Comparison of ENCODE assay signal across 8 cellular contexts in genomic region chr19:920051-920857, GRCh38. TPM values are rescaled to one million over a fixed set of nuclear protein-coding genes. Genes with fewer than 3 reads are reported as not detected.
DNase-seq lines count a peak whose midpoint lies in the region; ATAC-seq and TF ChIP-seq lines count a peak whose summit lies in the region.

No MANE protein-coding gene starts in this region.

- no peaks in the 10 kb centered on the region for H3K36me3 Mint-ChIP-seq in activated CD8-positive, alpha-beta T cell treated with anti-CD3 and anti-CD28 coated beads, Interleukin-2, amount 10 ng/mL, durations not matched to agents 7 days and 5 days (ENCODE audit: low read depth)

- no peaks in the 10 kb centered on the region for H3K9me3 Mint-ChIP-seq in activated CD8-positive, alpha-beta T cell treated with anti-CD3 and anti-CD28 coated beads, Interleukin-2, amount 10 ng/mL, durations not matched to agents 7 days and 5 days (ENCODE audit: insufficient read depth)

- no peak for TF ChIP-seq CTCF in GM10266 (IDR thresholded peaks at IDR 0.05; ENCODE audit: control insufficient read depth, insufficient read depth, low read depth, missing control alignments)

- peak; percentile 85 for DNase-seq in GM10266 (ENCODE audit: extremely low spot score)
- DNase-seq in NCI-H1105 (lab: John Stamatoyannopoulos, UW), result peak; percentile 77
- peak; percentile 67 for DNase-seq in activated CD8-positive, alpha-beta T cell treated with anti-CD3 and anti-CD28 coated beads, Interleukin-2, amount 10 ng/mL, durations not matched to agents 7 days and 5 days
- peak; percentile 52 to 55 for DNase-seq in stimulated activated CD4-positive, alpha-beta T cell treated with anti-CD3 and anti-CD28 coated beads, Interleukin-4, amount 100 ng/mL, for 48 hours (ENCODE audit: low read depth in 2 of 2)

- H3K27ac Mint-ChIP-seq in activated CD8-positive, alpha-beta T cell treated with anti-CD3 and anti-CD28 coated beads, Interleukin-2, amount 10 ng/mL, durations not matched to agents 7 days and 5 days, result peak overlapping the region; percentile 43

- CTCF ChIA-PET in activated CD8-positive, alpha-beta T cell treated with anti-CD3 and anti-CD28 coated beads, Interleukin-2, amount 10 ng/mL, durations not matched to agents 7 days and 5 days (lab: Charles Lee), result interaction anchor here (0.9 to 6.7 kb wide), 7 partner anchors 27 to 151 kb away, joined by 3 to 125 read pairs (median 4); partner anchors contain the start of genes MED16, RNU6-2, RNU6-9 and WDR18

- H3K4me3 Mint-ChIP-seq in activated CD8-positive, alpha-beta T cell treated with anti-CD3 and anti-CD28 coated beads, Interleukin-2, amount 10 ng/mL, durations not matched to agents 7 days and 5 days, result peak overlapping the region; percentile 66

- ATAC-seq in activated CD8-positive, alpha-beta T cell treated with anti-CD3 and anti-CD28 coated beads, Interleukin-2, amount 10 ng/mL, durations not matched to agents 7 days and 5 days, result peak; percentile 38
- ATAC-seq in esophagus mucosa, result peak; percentile 13
- ATAC-seq in HG02852 (IDR thresholded peaks at IDR 0.05; ENCODE audit: unreplicated experiment), result no peak
- ATAC-seq in GM21447 (IDR thresholded peaks at IDR 0.05; ENCODE audit: unreplicated experiment), result no peak
- no peak for ATAC-seq in HG02678 (IDR thresholded peaks at IDR 0.05; ENCODE audit: unreplicated experiment)

- POLR2A ChIA-PET in activated CD8-positive, alpha-beta T cell treated with anti-CD3 and anti-CD28 coated beads, Interleukin-2, amount 10 ng/mL, durations not matched to agents 7 days and 5 days (lab: Charles Lee), result interaction anchor here (0.6 to 1.5 kb wide), 4 partner anchors 57 to 147 kb away, joined by 3 to 6 read pairs (median 4); partner anchors contain the start of gene WDR18

- H3K4me1 Mint-ChIP-seq in activated CD8-positive, alpha-beta T cell treated with anti-CD3 and anti-CD28 coated beads, Interleukin-2, amount 10 ng/mL, durations not matched to agents 7 days and 5 days (ENCODE audit: low read depth), result peaks cover 26% of the 10 kb centered on the region

- peaks cover 6% of the 10 kb centered on the region for H3K27me3 Mint-ChIP-seq in activated CD8-positive, alpha-beta T cell treated with anti-CD3 and anti-CD28 coated beads, Interleukin-2, amount 10 ng/mL, durations not matched to agents 7 days and 5 days (ENCODE audit: low read depth)

RNA-seq across cellular contexts. Expression of gene KISS1R, which starts 3.1 kb away (rescaled TPM):
- 1 to 10 TPM in 1 of 2 experiments, under 1 TPM in 1; 0.55 to 1.1 TPM for total RNA-seq in activated CD8-positive, alpha-beta T cell treated with anti-CD3 and anti-CD28 coated beads, Interleukin-2, amount 10 ng/mL, durations not matched to agents 7 days and 5 days
- total RNA-seq in esophagus mucosa, result not detected

RNA-seq across cellular contexts. Expression of gene ARID3A, which starts 5.6 kb away (rescaled TPM):
- total RNA-seq in activated CD8-positive, alpha-beta T cell treated with anti-CD3 and anti-CD28 coated beads, Interleukin-2, amount 10 ng/mL, durations not matched to agents 7 days and 5 days, result 10 to 100 TPM; 26.7 to 27.7 TPM
- total RNA-seq in esophagus mucosa, result 6.9 TPM

RNA-seq across cellular contexts. Expression of gene R3HDM4, which starts 7.2 kb away (rescaled TPM):
- 10 to 100 TPM; 75.9 to 76.7 TPM for total RNA-seq in activated CD8-positive, alpha-beta T cell treated with anti-CD3 and anti-CD28 coated beads, Interleukin-2, amount 10 ng/mL, durations not matched to agents 7 days and 5 days
- 59.2 TPM for total RNA-seq in esophagus mucosa

RNA-seq across cellular contexts. Expression of gene RNU6-9, which starts 27.0 kb away (rescaled TPM):
- total RNA-seq in activated CD8-positive, alpha-beta T cell treated with anti-CD3 and anti-CD28 coated beads, Interleukin-2, amount 10 ng/mL, durations not matched to agents 7 days and 5 days, result not detected
- total RNA-seq in esophagus mucosa, result not detected

RNA-seq across cellular contexts. Expression of gene MED16, which starts 27.3 kb away (rescaled TPM):
- total RNA-seq in activated CD8-positive, alpha-beta T cell treated with anti-CD3 and anti-CD28 coated beads, Interleukin-2, amount 10 ng/mL, durations not matched to agents 7 days and 5 days, result 10 to 100 TPM; 55.9 to 60.4 TPM
- 43.5 TPM for total RNA-seq in esophagus mucosa

Comparison
In these comparisons a context has a peak if more than half of its experiments do, and no peak if none do; other contexts are left out.
1. ATAC-seq: peak in activated CD8-positive, alpha-beta T cell treated with anti-CD3 and anti-CD28 coated beads, Interleukin-2, amount 10 ng/mL, durations not matched to agents 7 days and 5 days (single experiment) and esophagus mucosa (single experiment); none in HG02852 (single experiment), GM21447 (single experiment) and HG02678 (single experiment).
2. Peak in every context shown above with its lines, with median percentiles within 50 percentile points of each other: DNase-seq.